In genomic region chr3:55571216-55571813, GRCh38 we compare ENCODE assay signal across 20 cellular contexts.
DNase-seq lines count a peak whose midpoint lies in the region; ATAC-seq, FAIRE-seq and TF ChIP-seq lines count a peak whose summit lies in the region.
"Had no signal": no experiment of that assay in that cellular context is flagged by ENCODE, and none has a peak within 500 bp of the region (broad histone marks: within the 10 kb centered on the region; RNA-seq: fewer than 3 reads in every experiment).

No MANE protein-coding gene starts in this region.

- H3K4me1 Mint-ChIP-seq in Caco-2 (ENCODE audit: low read depth, unreplicated experiment) (peaks cover 10% of the 10 kb centered on the region), neural progenitor cell (peaks cover 25% of the 10 kb centered on the region)

- H3K4me1 ChIP-seq in Caco-2 (peaks cover 32% of the 10 kb centered on the region), HUES6 (ENCODE audit: control insufficient read depth, insufficient read depth, low read length) (peaks cover 29% of the 10 kb centered on the region), GM12878 (ENCODE audit: control insufficient read depth, insufficient read depth, low read length) (peaks cover 5% of the 10 kb centered on the region), neural progenitor cell (peaks cover 9% of the 10 kb centered on the region)

- H3K9me3 Mint-ChIP-seq in Caco-2 (ENCODE audit: unreplicated experiment) (peaks cover 12% of the 10 kb centered on the region), neural progenitor cell (no peaks in the 10 kb centered on the region)
- H3K9me3 Mint-ChIP-seq: activated CD4-positive, alpha-beta T cell treated with anti-CD3 and anti-CD28 coated beads, Interleukin-2, amount 10 ng/mL, durations not matched to agents 7 days and 5 days; CD4-positive, alpha-beta T cell had no signal

- H3K27ac Mint-ChIP-seq in Caco-2 (ENCODE audit: unreplicated experiment) (peak overlapping the region; percentile 61), neural progenitor cell (peak overlapping the region; percentile 85)
- H3K27ac Mint-ChIP-seq: activated CD4-positive, alpha-beta T cell treated with anti-CD3 and anti-CD28 coated beads, Interleukin-2, amount 10 ng/mL, durations not matched to agents 7 days and 5 days; CD4-positive, alpha-beta T cell; natural killer cell treated with Interleukin-12 subunit alpha and Interleukin-12 subunit beta and Interleukin-15 and Interleukin-18, amount 100 ng/mL, for 72 hours had no signal

- DNase-seq in Caco-2 (no peak), GM12878 (ENCODE audit: low read depth, low spot score) (peak; percentile 34), neural progenitor cell (ENCODE audit: low spot score) (no peak), NCI-H748 (lab: John Stamatoyannopoulos, UW; ENCODE audit: unreplicated experiment) (no peak), NCI-H345 (lab: John Stamatoyannopoulos, UW) (no peak), head of caudate nucleus (no peak)
- DNase-seq: ACHN; activated CD4-positive, alpha-beta T cell treated with anti-CD3 and anti-CD28 coated beads, Interleukin-2, amount 10 ng/mL, durations not matched to agents 7 days and 5 days; activated naive CD4-positive, alpha-beta T cell treated with Interleukin-2 at 50 U/mL for 16 hours; activated T-cell treated with anti-CD3 and anti-CD28 coated beads for 4 hours; CD4-positive, alpha-beta T cell; DMS79 treated with DMSO at 0.1 percent for 48 hours; NCI-H2171 treated with DMSO at 0.1 percent for 48 hours; stimulated activated CD4-positive, alpha-beta T cell treated with anti-CD3 and anti-CD28 coated beads, Interleukin-15, amount 100 ng/mL, for 24 hours; stimulated activated naive CD4-positive, alpha-beta T cell had no signal

- no peak overlapping the region for H3K4me3 Mint-ChIP-seq in Caco-2 (ENCODE audit: unreplicated experiment)
- no peak overlapping the region for H3K4me3 Mint-ChIP-seq in neural progenitor cell
- H3K4me3 Mint-ChIP-seq: activated CD4-positive, alpha-beta T cell treated with anti-CD3 and anti-CD28 coated beads, Interleukin-2, amount 10 ng/mL, durations not matched to agents 7 days and 5 days; CD4-positive, alpha-beta T cell; natural killer cell treated with Interleukin-12 subunit alpha and Interleukin-12 subunit beta and Interleukin-15 and Interleukin-18, amount 100 ng/mL, for 72 hours had no signal

- TF ChIP-seq CTCF in Caco-2 (IDR thresholded peaks at IDR 0.05; ENCODE audit: insufficient read depth in 1 of 2, low read depth in 1 of 2, low read length in 1 of 2, severe bottlenecking in 1 of 2, unreplicated experiment in 1 of 2) (no peak), GM12878 (IDR thresholded peaks at IDR 0.05 in 2 of 3, conservative IDR thresholded peaks at IDR 0.05 in 1 of 3; ENCODE audit: control insufficient read depth in 2 of 3, extremely low read depth in 1 of 3, insufficient read depth in 1 of 3, low read depth in 3 of 3, low read length in 3 of 3) (no peak), neural progenitor cell (IDR thresholded peaks at IDR 0.05) (no peak)

- RAD21 ChIA-PET in GM12878 (lab: Charles Lee; ENCODE audit: unreplicated experiment): interaction anchor here (0.8 kb wide), 1 partner anchor 36 kb away, joined by 3 read pairs; no protein-coding TSS in a partner anchor

- no peaks in the 10 kb centered on the region for H3K36me3 ChIP-seq in Caco-2 (ENCODE audit: control insufficient read depth, insufficient read depth, low read length)
- H3K36me3 ChIP-seq in HUES6 (ENCODE audit: control insufficient read depth, insufficient read depth, low read length): no peaks in the 10 kb centered on the region
- H3K36me3 ChIP-seq in GM12878 (ENCODE audit: control insufficient read depth in 2 of 2, insufficient read depth in 2 of 2, low read length in 1 of 2): no peaks in the 10 kb centered on the region
- no peaks in the 10 kb centered on the region for H3K36me3 ChIP-seq in neural progenitor cell
- H3K36me3 ChIP-seq: gastroesophageal sphincter had no signal

- ATAC-seq in GM12878: peak; percentile 72
- no peak for ATAC-seq in GM21381 (IDR thresholded peaks at IDR 0.05; ENCODE audit: unreplicated experiment)
- ATAC-seq: natural killer cell treated with Interleukin-12 subunit alpha and Interleukin-12 subunit beta and Interleukin-15 and Interleukin-18, amount 100 ng/mL, for 72 hours had no signal

- peaks cover 12% of the 10 kb centered on the region for H3F3A ChIP-seq in neural progenitor cell (ENCODE audit: low read depth)

- H3K27me3 ChIP-seq in Caco-2 (replicated peaks; ENCODE audit: control insufficient read depth, insufficient read depth, low read length) (no peaks in the 10 kb centered on the region), HUES6 (ENCODE audit: control insufficient read depth, insufficient read depth, low read length) (no peaks in the 10 kb centered on the region), GM12878 (replicated peaks in 1 of 2; ENCODE audit: control insufficient read depth in 2 of 2, insufficient read depth in 2 of 2, low read length in 1 of 2) (no peaks in the 10 kb centered on the region), neural progenitor cell (no peaks in the 10 kb centered on the region)
- H3K27me3 ChIP-seq: gastroesophageal sphincter had no signal

- FAIRE-seq in GM12878 (lab: Jason Lieb, UNC): no peak
- FAIRE-seq: TTC549 had no signal

- H3K4me2 ChIP-seq in GM12878 (ENCODE audit: control insufficient read depth, insufficient read depth) (no peak overlapping the region), neural progenitor cell (peak overlapping the region; percentile 21)

- TF ChIP-seq RAD21 in GM12878 (IDR thresholded peaks at IDR 0.05; ENCODE audit: insufficient read depth, low read depth, low read length): no peak

- in situ Hi-C loops in GM12878 (cut with MboI): no loop called here

- SMC1A ChIA-PET in GM12878 (lab: Charles Lee; ENCODE audit: uncharacterized antibody, unreplicated experiment): interaction anchor here (1.0 to 2.2 kb wide), 2 partner anchors 31 to 36 kb away, joined by 3 to 6 read pairs; no protein-coding TSS in a partner anchor

- intact Hi-C loops in Caco-2 (cut with micrococcal nuclease; ENCODE audit: unreplicated experiment): no loop called here
- intact Hi-C loops in GM12878 (cut with micrococcal nuclease; ENCODE audit: unreplicated experiment): no loop called here
- intact Hi-C loops in head of caudate nucleus (cut with DNase I): no loop called here

- no peak overlapping the region for H2AFZ ChIP-seq in GM12878 (ENCODE audit: control insufficient read depth, low read depth, low read length)
- no peak overlapping the region for H2AFZ ChIP-seq in neural progenitor cell (replicated peaks)

- H3K9me3 ChIP-seq in Caco-2: no peaks in the 10 kb centered on the region; the same call in 1 of the 2 replicates
- no peaks in the 10 kb centered on the region for H3K9me3 ChIP-seq in HUES6 (ENCODE audit: control insufficient read depth, insufficient read depth, low read depth, low read length)
- no peaks in the 10 kb centered on the region for H3K9me3 ChIP-seq in GM12878 (replicated peaks; ENCODE audit: control insufficient read depth, insufficient read depth, low read length)
- no peaks in the 10 kb centered on the region for H3K9me3 ChIP-seq in neural progenitor cell (ENCODE audit: low read depth)
- H3K9me3 ChIP-seq: gastroesophageal sphincter had no signal

- 0% methylated on average over 3 of the region's 3 CpGs for WGBS in GM12878 (ENCODE audit: insufficient coverage, insufficient replicate concordance, low lambda C conversion rate, missing lambda C conversion rate)

- no TSS peak for BruUV-seq in Caco-2 (replicated peaks; lab: Mats Ljungman, UMichigan)
- no TSS peak for BruUV-seq in GM12878 (replicated peaks; lab: Mats Ljungman, UMichigan)

- H3K27ac ChIP-seq in HUES6 (ENCODE audit: low read depth, low read length) (peak overlapping the region; percentile 33; the same call in 1 of the 2 replicates), GM12878 (ENCODE audit: control insufficient read depth, insufficient read depth) (no peak overlapping the region), neural progenitor cell (no peak overlapping the region)

- no peak for TF ChIP-seq EP300 in GM12878 (IDR thresholded peaks at IDR 0.05; ENCODE audit: borderline replicate concordance in 1 of 2, control insufficient read depth in 1 of 2, low read depth in 2 of 2, low read length in 2 of 2)

- peak overlapping the region; percentile 25 for H3K9ac ChIP-seq in HUES6 (ENCODE audit: low read length)
- H3K9ac ChIP-seq in GM12878 (ENCODE audit: control insufficient read depth, insufficient read depth, low read length): no peak overlapping the region
- no peak overlapping the region for H3K9ac ChIP-seq in neural progenitor cell

- H3K4me3 ChIP-seq in Caco-2 (ENCODE audit: low read depth, low read length): no peak overlapping the region
- H3K4me3 ChIP-seq in HUES6 (ENCODE audit: low read depth, low read length): no peak overlapping the region
- H3K4me3 ChIP-seq in GM12878: no peak overlapping the region
- no peak overlapping the region for H3K4me3 ChIP-seq in neural progenitor cell
- H3K4me3 ChIP-seq: gastroesophageal sphincter had no signal

- no peak for TF ChIP-seq POLR2A in GM12878 (IDR thresholded peaks at IDR 0.05; ENCODE audit: low read depth, low read length)

- no peaks in the 10 kb centered on the region for H3K79me2 ChIP-seq in GM12878 (ENCODE audit: control insufficient read depth, insufficient read depth, low read length)
- no peaks in the 10 kb centered on the region for H3K79me2 ChIP-seq in neural progenitor cell (ENCODE audit: low read depth)

- peaks cover 13% of the 10 kb centered on the region for H3K36me3 Mint-ChIP-seq in Caco-2 (ENCODE audit: insufficient read depth, unreplicated experiment)
- no peaks in the 10 kb centered on the region for H3K36me3 Mint-ChIP-seq in neural progenitor cell
- H3K36me3 Mint-ChIP-seq: natural killer cell treated with Interleukin-12 subunit alpha and Interleukin-12 subunit beta and Interleukin-15 and Interleukin-18, amount 100 ng/mL, for 72 hours had no signal

- POLR2A ChIA-PET in Caco-2 (lab: Charles Lee) (no interaction called here), GM12878 (lab: Charles Lee) (no interaction called here)

- no peaks in the 10 kb centered on the region for H4K20me1 ChIP-seq in GM12878 (ENCODE audit: control insufficient read depth, insufficient read depth)
- no peaks in the 10 kb centered on the region for H4K20me1 ChIP-seq in neural progenitor cell (ENCODE audit: low read depth)

- CTCF ChIA-PET in Caco-2 (lab: Charles Lee): no interaction called here
- CTCF ChIA-PET in GM12878 (lab: Yijun Ruan, JAX): no interaction called here

- H3K27me3 Mint-ChIP-seq in Caco-2 (ENCODE audit: insufficient read depth, unreplicated experiment): no peaks in the 10 kb centered on the region
- H3K27me3 Mint-ChIP-seq in neural progenitor cell (ENCODE audit: insufficient read depth, low read depth): peaks cover 11% of the 10 kb centered on the region
- H3K27me3 Mint-ChIP-seq: activated CD4-positive, alpha-beta T cell treated with anti-CD3 and anti-CD28 coated beads, Interleukin-2, amount 10 ng/mL, durations not matched to agents 7 days and 5 days; CD4-positive, alpha-beta T cell had no signal

TF ChIP-seq in GM12878, 131 proteins besides CTCF, POLR2A, EP300 and RAD21 (continues in another document):
- TF ChIP-seq SMC3 (IDR thresholded peaks at IDR 0.05; ENCODE audit: borderline replicate concordance, low read length) (no peak), PAX5 (IDR thresholded peaks at IDR 0.05; ENCODE audit: borderline replicate concordance, low read depth, low read length) (peak; percentile 53; the same call in 1 of the 2 replicates), IKZF2 (IDR thresholded peaks at IDR 0.05) (peak; percentile 55 to 59; a peak in 3 of 4 replicates), EED (IDR thresholded peaks at IDR 0.05; ENCODE audit: low read depth) (peak; percentile 54; the same call in 1 of the 2 replicates)
